In genomic region chr2:207288628-207289027, GRCh38 we compare ENCODE assay signal across 9 cellular contexts.
A peak's percentile ranks its signal among the peaks of the same experiment; 100 is the strongest.
DNase-seq lines count a peak whose midpoint lies in the region; ATAC-seq and TF ChIP-seq lines count a peak whose summit lies in the region.
"Had no signal": no experiment of that assay in that cellular context is flagged by ENCODE, and none has a peak within 500 bp of the region (broad histone marks: within the 10 kb centered on the region; RNA-seq: fewer than 3 reads in every experiment).

No MANE protein-coding gene starts in this region.

- H3K79me2 ChIP-seq in mammary epithelial cell (ENCODE audit: insufficient read depth, low read length) = no peaks in the 10 kb centered on the region

- no peak overlapping the region for H2AFZ ChIP-seq in mammary epithelial cell (ENCODE audit: low read depth, low read length)

- H3K27ac ChIP-seq in mammary epithelial cell (ENCODE audit: insufficient read depth, low read depth, low read length) = no peak overlapping the region
- H3K27ac ChIP-seq in SJCRH30 = no peak overlapping the region

- in situ Hi-C loops in mammary epithelial cell (cut with MboI; ENCODE audit: low sequenced_read_pairs in 2 of 2) = no loop called here

- intact Hi-C loops in mammary epithelial cell (cut with micrococcal nuclease) (no loop called here), MCF 10A (cut with micrococcal nuclease) (no loop called here)

- BruUV-seq in mammary epithelial cell (replicated peaks; lab: Mats Ljungman, UMichigan) (no TSS peak), MCF 10A (replicated peaks; lab: Mats Ljungman, UMichigan) (no TSS peak)

- TF ChIP-seq CTCF in mammary epithelial cell (conservative IDR thresholded peaks at IDR 0.05 in 1 of 2, IDR thresholded peaks at IDR 0.05 in 1 of 2; ENCODE audit: extremely low read depth in 1 of 2, insufficient read depth in 1 of 2, low read depth in 1 of 2, low read length in 2 of 2) (no peak), MCF 10A (IDR thresholded peaks at IDR 0.05; ENCODE audit: unreplicated experiment) (no peak)

- DNase-seq in mammary epithelial cell = peak; percentile 13
- DNase-seq in MCF 10A (ENCODE audit: unreplicated experiment) = no peak
- peak; percentile 56 for DNase-seq in stimulated activated naive B cell treated with anti-CD40 and anti-IgM and Interleukin-4, amounts not matched to agents 10 μg/mL and 1 μg/mL and 100 μg/mL, for 72 hours
- no peak for DNase-seq in SJCRH30
- DNase-seq: AML-193 had no signal

- H3K4me3 Mint-ChIP-seq in MCF 10A (ENCODE audit: unreplicated experiment) = no peak overlapping the region
- no peak overlapping the region for H3K4me3 Mint-ChIP-seq in stimulated activated naive B cell treated with anti-CD40 and anti-IgM and Interleukin-4, amounts not matched to agents 10 μg/mL and 1 μg/mL and 100 μg/mL, for 72 hours

- H3K9me3 Mint-ChIP-seq in MCF 10A (ENCODE audit: unreplicated experiment) = no peaks in the 10 kb centered on the region
- H3K9me3 Mint-ChIP-seq in stimulated activated naive B cell treated with anti-CD40 and anti-IgM and Interleukin-4, amounts not matched to agents 10 μg/mL and 1 μg/mL and 100 μg/mL, for 72 hours = peaks cover 3 to 4% of the 10 kb centered on the region in 2 donors

- no peaks in the 10 kb centered on the region for H3K36me3 Mint-ChIP-seq in MCF 10A (ENCODE audit: insufficient read depth, unreplicated experiment)
- peaks cover 0 to 4% of the 10 kb centered on the region in 2 donors for H3K36me3 Mint-ChIP-seq in stimulated activated naive B cell treated with anti-CD40 and anti-IgM and Interleukin-4, amounts not matched to agents 10 μg/mL and 1 μg/mL and 100 μg/mL, for 72 hours

- H3K27me3 Mint-ChIP-seq in MCF 10A (ENCODE audit: insufficient read depth, unreplicated experiment) = no peaks in the 10 kb centered on the region
- no peaks in the 10 kb centered on the region for H3K27me3 Mint-ChIP-seq in stimulated activated naive B cell treated with anti-CD40 and anti-IgM and Interleukin-4, amounts not matched to agents 10 μg/mL and 1 μg/mL and 100 μg/mL, for 72 hours

- H3K4me3 ChIP-seq in mammary epithelial cell (replicated peaks in 1 of 3; ENCODE audit: insufficient read depth in 1 of 3, low read depth in 2 of 3, low read length in 3 of 3) = no peak overlapping the region
- no peak overlapping the region for H3K4me3 ChIP-seq in SJCRH30

- CTCF ChIA-PET in mammary epithelial cell (lab: Charles Lee; ENCODE audit: low non-redundant PET) = no interaction called here
- CTCF ChIA-PET in MCF 10A (lab: Yijun Ruan, JAX) = interaction anchor here (0.8 to 1.0 kb wide), 2 partner anchors 12 to 27 kb away, joined by 3 to 5 read pairs; no protein-coding TSS in a partner anchor

- H3K4me1 ChIP-seq in mammary epithelial cell (ENCODE audit: insufficient read depth, low read length) (peaks cover 18% of the 10 kb centered on the region), SJCRH30 (no peaks in the 10 kb centered on the region)

- ATAC-seq in GM21786 (IDR thresholded peaks at IDR 0.05; ENCODE audit: unreplicated experiment) (peak; percentile 58), HG03442 (IDR thresholded peaks at IDR 0.05; ENCODE audit: unreplicated experiment) (peak; percentile 47), HG02884 (IDR thresholded peaks at IDR 0.05; ENCODE audit: unreplicated experiment) (no peak), SK-N-SH treated with all-trans-retinoic acid at 6 μM for 48 hours (no peak)
- ATAC-seq in stimulated activated naive B cell treated with anti-CD40 and anti-IgM and Interleukin-4, amounts not matched to agents 10 μg/mL and 1 μg/mL and 100 μg/mL, for 72 hours (replicated peaks) = peak; percentile 79 to 86

- H3K27me3 ChIP-seq in mammary epithelial cell (ENCODE audit: insufficient read depth, low read length) (no peaks in the 10 kb centered on the region), SJCRH30 (peaks cover 7% of the 10 kb centered on the region; the same call in 1 of the 2 replicates)

- no peaks in the 10 kb centered on the region for H3K9me3 ChIP-seq in mammary epithelial cell (replicated peaks; ENCODE audit: insufficient read depth, low read length)
- H3K9me3 ChIP-seq in SJCRH30 (replicated peaks) = no peaks in the 10 kb centered on the region

- no peak overlapping the region for H3K9ac ChIP-seq in mammary epithelial cell (ENCODE audit: insufficient read depth, low read length)

- no peaks in the 10 kb centered on the region for H4K20me1 ChIP-seq in mammary epithelial cell (ENCODE audit: insufficient read depth, low read length)

- dilution Hi-C loops in mammary epithelial cell (cut with HindIII; ENCODE audit: low sequenced_read_pairs) = no loop called here

- POLR2A ChIA-PET in MCF 10A (lab: Yijun Ruan, JAX) = interaction anchor here (1.3 kb wide), 1 partner anchor 10 kb away, joined by 3 read pairs; no protein-coding TSS in a partner anchor

- H3K4me1 Mint-ChIP-seq in MCF 10A (ENCODE audit: insufficient read depth, unreplicated experiment) = peaks cover under 1% of the 10 kb centered on the region
- H3K4me1 Mint-ChIP-seq in stimulated activated naive B cell treated with anti-CD40 and anti-IgM and Interleukin-4, amounts not matched to agents 10 μg/mL and 1 μg/mL and 100 μg/mL, for 72 hours = peaks cover 34 to 40% of the 10 kb centered on the region in 2 donors

- WGBS in mammary epithelial cell (ENCODE audit: low coverage, missing lambda C conversion rate) = 75% methylated on average over 4 of the region's 4 CpGs

- H3K36me3 ChIP-seq in mammary epithelial cell (ENCODE audit: insufficient read depth, low read length) = no peaks in the 10 kb centered on the region
- H3K36me3 ChIP-seq in SJCRH30 = no peaks in the 10 kb centered on the region

- H3K27ac Mint-ChIP-seq in MCF 10A (ENCODE audit: low read depth, unreplicated experiment) = no peak overlapping the region
- peak overlapping the region; percentile 57 for H3K27ac Mint-ChIP-seq in stimulated activated naive B cell treated with anti-CD40 and anti-IgM and Interleukin-4, amounts not matched to agents 10 μg/mL and 1 μg/mL and 100 μg/mL, for 72 hours

- no peak overlapping the region for H3K4me2 ChIP-seq in mammary epithelial cell (ENCODE audit: insufficient read depth, low read depth, low read length)

TF ChIP-seq in SK-N-SH treated with all-trans-retinoic acid at 6 μM for 48 hours, 23 proteins besides CTCF, POLR2A, EP300 and RAD21:
- TF ChIP-seq SNAI2 (CRISPR knock-in tag; IDR thresholded peaks at IDR 0.05) = no peak
- no peak for TF ChIP-seq OSR1 (CRISPR knock-in tag; IDR thresholded peaks at IDR 0.05)

Comparison
In these comparisons a context has a peak if more than half of its experiments do, and no peak if none do; other contexts are left out.
1. DNase-seq: peak in mammary epithelial cell (single experiment) and stimulated activated naive B cell treated with anti-CD40 and anti-IgM and Interleukin-4, amounts not matched to agents 10 μg/mL and 1 μg/mL and 100 μg/mL, for 72 hours (single experiment); none in MCF 10A (single experiment) and SJCRH30 (0 of 2).
2. ATAC-seq: peak in GM21786 (single experiment), HG03442 (single experiment) and stimulated activated naive B cell treated with anti-CD40 and anti-IgM and Interleukin-4, amounts not matched to agents 10 μg/mL and 1 μg/mL and 100 μg/mL, for 72 hours (2 of 2); none in HG02884 (single experiment) and SK-N-SH treated with all-trans-retinoic acid at 6 μM for 48 hours (single experiment).